10 cellular contexts compared by ENCODE assay signal in genomic region chr19:46378268-46378667, GRCh38. TPM values are rescaled to one million over a fixed set of nuclear protein-coding genes. Genes with fewer than 3 reads are reported as not detected.
DNase-seq lines count a peak whose midpoint lies in the region; TF ChIP-seq lines count a peak whose summit lies in the region.
"Had no signal": no experiment of that assay in that cellular context is flagged by ENCODE, and none has a peak within 500 bp of the region (broad histone marks: within the 10 kb centered on the region; RNA-seq: fewer than 3 reads in every experiment).

No MANE protein-coding gene starts in this region.

- H3K36me3 ChIP-seq in SK-N-SH (replicated peaks in 1 of 2; ENCODE audit: control insufficient read depth in 1 of 2, insufficient read depth in 2 of 2, low read length in 1 of 2) = peaks cover 46 to 61% of the 10 kb centered on the region in 2 experiments

- H4K20me1 ChIP-seq in SK-N-SH (ENCODE audit: insufficient read depth) = peaks cover 27% of the 10 kb centered on the region
- H4K20me1 ChIP-seq in H9 (ENCODE audit: control insufficient read depth, insufficient read depth, insufficient read length) = no peaks in the 10 kb centered on the region

- no peaks in the 10 kb centered on the region for H3K9me3 ChIP-seq in SK-N-SH
- no peaks in the 10 kb centered on the region for H3K9me3 ChIP-seq in H9 (ENCODE audit: control insufficient read depth, low read depth, low read length)
- H3K9me3 ChIP-seq: neutrophil had no signal

- H3K27ac Mint-ChIP-seq in H9 = no peak overlapping the region

- CTCF ChIA-PET in SK-N-SH (lab: Yijun Ruan, JAX) = interaction anchor here (0.8 to 2.1 kb wide), 6 partner anchors 17 to 152 kb away, joined by 3 to 5 read pairs (median 4); no protein-coding TSS in a partner anchor

- no peak overlapping the region for H3K14ac ChIP-seq in H9 (ENCODE audit: insufficient read depth, low read length)

- no peak overlapping the region for H3K4ac ChIP-seq in H9 (ENCODE audit: low read depth, low read length)

- H3K9me2 ChIP-seq in SK-N-SH = no peaks in the 10 kb centered on the region

- H4K91ac ChIP-seq in H9 (ENCODE audit: insufficient read length, low read depth, low read length) = no peak overlapping the region

- H3K79me1 ChIP-seq in H9 (ENCODE audit: insufficient read depth, low read depth, low read length, poor library complexity, severe bottlenecking) = no peaks in the 10 kb centered on the region

- peaks cover 19% of the 10 kb centered on the region for H3F3A ChIP-seq in SK-N-SH (replicated peaks; ENCODE audit: insufficient read depth)

- TF ChIP-seq CTCF in AG09309 (IDR thresholded peaks at IDR 0.05; ENCODE audit: control insufficient read depth, insufficient read depth, low read depth, low read length, missing control alignments) (no peak), SK-N-SH (IDR thresholded peaks at IDR 0.05) (no peak), fibroblast of pulmonary artery (IDR thresholded peaks at IDR 0.05; ENCODE audit: low read length, missing control alignments) (no peak), H9 (conservative IDR thresholded peaks at IDR 0.05) (no peak)

- 19% methylated on average over 2 of the region's 2 CpGs for WGBS in SK-N-SH (ENCODE audit: low lambda C conversion rate)
- no CpG with 5 or more reads among the region's 2 CpGs for WGBS in H9 (ENCODE audit: extremely low coverage, insufficient read length, low lambda C conversion rate)

- no peak for TF ChIP-seq RAD21 in SK-N-SH (IDR thresholded peaks at IDR 0.05; ENCODE audit: low read length)

- 0 out of 4 replicates have a peak, but pooled peaks of 1 of the 2 experiments have one; percentile 23 for TF ChIP-seq EP300 in SK-N-SH (IDR thresholded peaks at IDR 0.05; ENCODE audit: borderline replicate concordance in 1 of 2, low read depth in 1 of 2, low read length in 1 of 2)

- no peak overlapping the region for H4K8ac ChIP-seq in H9 (replicated peaks; ENCODE audit: insufficient read length, low read depth, low read length)

- no peak overlapping the region for H2BK5ac ChIP-seq in H9 (ENCODE audit: insufficient read length, low read length)

- no peak overlapping the region for H3K18ac ChIP-seq in H9 (ENCODE audit: insufficient read length, low read depth, low read length)

- no peaks in the 10 kb centered on the region; the same call in 1 of the 2 replicates for H3K27me3 Mint-ChIP-seq in H9 (ENCODE audit: low read depth)
- H3K27me3 Mint-ChIP-seq: CD8-positive, alpha-beta memory T cell had no signal

- H3K9me3 Mint-ChIP-seq in H9 = no peaks in the 10 kb centered on the region
- H3K9me3 Mint-ChIP-seq: CD8-positive, alpha-beta memory T cell had no signal

- peaks cover 45 to 76% (median 76%) of the 10 kb centered on the region in 3 experiments for H3K36me3 Mint-ChIP-seq in H9 (ENCODE audit: insufficient read depth in 1 of 3, low read depth in 3 of 3)

- H3K79me2 ChIP-seq in SK-N-SH (ENCODE audit: insufficient read depth) = peaks cover 46% of the 10 kb centered on the region
- H3K79me2 ChIP-seq in H9 (ENCODE audit: insufficient read depth, low read length) = no peaks in the 10 kb centered on the region; the same call in 1 of the 2 replicates

- no peak overlapping the region for H3K4me3 Mint-ChIP-seq in H9
- H3K4me3 Mint-ChIP-seq: CD8-positive, alpha-beta memory T cell had no signal

- H4K5ac ChIP-seq in H9 (ENCODE audit: insufficient read length, low read depth, low read length) = no peak overlapping the region

- H3K9ac ChIP-seq in SK-N-SH (no peak overlapping the region; the same call in 1 of the 2 replicates), H9 (ENCODE audit: extremely low read depth, insufficient read length, low read length) (no peak overlapping the region)

- H3K27ac ChIP-seq in SK-N-SH (ENCODE audit: low read depth in 2 of 2, low read length in 1 of 2) (peak overlapping the region; percentile 18 to 79; a peak in 3 of 4 replicates), H9 (ENCODE audit: insufficient read length, low read depth, low read length) (no peak overlapping the region)
- H3K27ac ChIP-seq: neutrophil had no signal

- H3K4me1 ChIP-seq in SK-N-SH (ENCODE audit: control insufficient read depth in 1 of 2, insufficient read depth in 2 of 2, low read depth in 1 of 2, low read length in 1 of 2) = peaks cover 11 to 29% of the 10 kb centered on the region in 2 experiments
- H3K4me1 ChIP-seq in H9 (ENCODE audit: insufficient read depth, low read length) = peaks cover 3% of the 10 kb centered on the region; the same call in 1 of the 2 replicates

- H3K27me3 ChIP-seq in SK-N-SH (ENCODE audit: insufficient read depth) = no peaks in the 10 kb centered on the region
- H3K27me3 ChIP-seq in H9 (ENCODE audit: insufficient read depth, low read length) = no peaks in the 10 kb centered on the region
- H3K27me3 ChIP-seq: neutrophil had no signal

- peaks cover 10 to 18% of the 10 kb centered on the region in 2 experiments for H3K4me1 Mint-ChIP-seq in H9

- no peak overlapping the region for H2BK20ac ChIP-seq in H9 (ENCODE audit: low read depth, low read length, poor library complexity, severe bottlenecking)

- no peak overlapping the region for H2BK12ac ChIP-seq in H9 (ENCODE audit: insufficient read length, low read depth, low read length)

- no peak overlapping the region for H3K23ac ChIP-seq in H9 (ENCODE audit: insufficient read length, low read depth, low read length)

- no peak overlapping the region for H2BK15ac ChIP-seq in H9 (ENCODE audit: low read depth, low read length)

- H3K4me3 ChIP-seq in AG09309 (ENCODE audit: control insufficient read depth, low read depth, low read length) (no peak overlapping the region), SK-N-SH (ENCODE audit: low read depth in 2 of 2, low read length in 1 of 2) (no peak overlapping the region), fibroblast of pulmonary artery (replicated peaks; ENCODE audit: low read depth, low read length) (no peak overlapping the region)

- H3K56ac ChIP-seq in H9 (ENCODE audit: insufficient read length, low read depth, low read length) = no peak overlapping the region

- no peak overlapping the region for H3T11ph ChIP-seq in H9 (ENCODE audit: low read length)

- H2AFZ ChIP-seq in SK-N-SH (ENCODE audit: low read depth) = no peak overlapping the region
- H2AFZ ChIP-seq in H9 (ENCODE audit: low read length) = no peak overlapping the region

- H3K4me2 ChIP-seq in SK-N-SH (peak overlapping the region; percentile 39; the same call in 1 of the 2 replicates), H9 (ENCODE audit: insufficient read depth, insufficient read length, low read length) (no peak overlapping the region)

- DNase-seq in AG09309 (ENCODE audit: low read depth) (peak; percentile 93), SK-N-SH (no peak), fibroblast of pulmonary artery (ENCODE audit: low read depth) (peak; percentile 64), pons (ENCODE audit: low spot score) (peak; percentile 50), activated gamma-delta T cell treated with Interleukin-2 at 50 U/mL for 16 hours (no peak), H9 (no peak), NCI-H510A (lab: John Stamatoyannopoulos, UW) (no peak), kidney glomerular epithelial cell (lab: John Stamatoyannopoulos, UW) (no peak)
- DNase-seq: CD8-positive, alpha-beta memory T cell had no signal

- POLR2A ChIA-PET in SK-N-SH (lab: Yijun Ruan, JAX) = no interaction called here

- no peak overlapping the region for H2BK120ac ChIP-seq in H9 (ENCODE audit: low read depth, low read length, poor library complexity, severe bottlenecking)

- no peaks in the 10 kb centered on the region for H3K23me2 ChIP-seq in H9 (ENCODE audit: insufficient read length, low read depth, low read length, poor library complexity, severe bottlenecking)

- H2AK5ac ChIP-seq in H9 (ENCODE audit: insufficient read length, low read length) = no peak overlapping the region

TF ChIP-seq in SK-N-SH, 30 proteins besides CTCF, POLR2A, EP300 and RAD21 (continues in another document):
- TF ChIP-seq TCF12 (IDR thresholded peaks at IDR 0.05) = peak; percentile 72
- TF ChIP-seq NFIC (IDR thresholded peaks at IDR 0.05; ENCODE audit: borderline replicate concordance) = peak; percentile 61; the same call in 1 of the 2 replicates
- TF ChIP-seq JUND (IDR thresholded peaks at IDR 0.05) = 0 out of 2 replicates have a peak, but pooled peaks have one; percentile 19
- peak; percentile 23; the same call in 1 of the 2 replicates for TF ChIP-seq PBX3 (IDR thresholded peaks at IDR 0.05)
- TF ChIP-seq MAX (IDR thresholded peaks at IDR 0.05; ENCODE audit: low read depth) = no peak

RNA-seq across cellular contexts. Expression of gene PPP5C, which starts 31.4 kb away (rescaled TPM):
- 131 and 162 TPM in 2 replicates for polyA plus RNA-seq in SK-N-SH (2012; rRNA removed)
- 70.0 and 97.9 TPM in 2 replicates for polyA plus RNA-seq in SK-N-SH (2012; cell fraction: cytosol; rRNA removed)
- polyA plus RNA-seq in SK-N-SH (2012; cell fraction: nucleus; rRNA removed) = 258 and 261 TPM in 2 replicates
- 108 and 111 TPM in 2 replicates for total RNA-seq in H9 (2021)

RNA-seq across cellular contexts. Expression of gene CCDC8, which starts 35.1 kb away (rescaled TPM):
- polyA plus RNA-seq in SK-N-SH (2012; rRNA removed) = 0.03 TPM in 1 of 2 replicates, not detected in the other
- 0.01 TPM in 2 replicates for polyA plus RNA-seq in SK-N-SH (2012; cell fraction: cytosol; rRNA removed)
- 0.04 and 0.06 TPM in 2 replicates for polyA plus RNA-seq in SK-N-SH (2012; cell fraction: nucleus; rRNA removed)
- total RNA-seq in H9 (2021) = 27.5 and 28.7 TPM in 2 replicates
- total RNA-seq: CD8-positive, alpha-beta memory T cell had no signal
- polyA plus RNA-seq: CD8-positive, alpha-beta memory T cell had no signal

RNA-seq across cellular contexts. Expression of gene PNMA8C, which starts 50.5 kb away (rescaled TPM):
- polyA plus RNA-seq in SK-N-SH (2012; rRNA removed) = 1.3 and 1.6 TPM in 2 replicates
- 1.1 and 1.4 TPM in 2 replicates for polyA plus RNA-seq in SK-N-SH (2012; cell fraction: cytosol; rRNA removed)
- polyA plus RNA-seq in SK-N-SH (2012; cell fraction: nucleus; rRNA removed) = 1.6 and 1.8 TPM in 2 replicates
- 1.7 and 1.8 TPM in 2 replicates for total RNA-seq in H9 (2021)
- total RNA-seq: CD8-positive, alpha-beta memory T cell had no signal
- polyA plus RNA-seq: CD8-positive, alpha-beta memory T cell had no signal

Comparison
In these comparisons a context has a peak if more than half of its experiments do, and no peak if none do; other contexts are left out.
1. DNase-seq: peak in AG09309 (single experiment), fibroblast of pulmonary artery (single experiment) and pons (single experiment); none in SK-N-SH (single experiment), activated gamma-delta T cell treated with Interleukin-2 at 50 U/mL for 16 hours (single experiment), H9 (single experiment), NCI-H510A (single experiment) and kidney glomerular epithelial cell (single experiment).